8 cellular contexts compared by ENCODE assay signal in genomic region chr6:42047790-42048405, GRCh38. TPM values are rescaled to one million over a fixed set of nuclear protein-coding genes. Genes with fewer than 3 reads are reported as not detected.
DNase-seq lines count a peak whose midpoint lies in the region; ATAC-seq and TF ChIP-seq lines count a peak whose summit lies in the region.

No MANE protein-coding gene starts in this region.

- H3K9ac ChIP-seq in SK-N-SH = peak overlapping the region; percentile 74

- no peaks in the 10 kb centered on the region for H3K9me2 ChIP-seq in SK-N-SH

- TF ChIP-seq CTCF in SK-N-SH (IDR thresholded peaks at IDR 0.05) = no peak
- TF ChIP-seq CTCF in fibroblast of pulmonary artery (IDR thresholded peaks at IDR 0.05; ENCODE audit: low read length, missing control alignments) = no peak
- no peak for TF ChIP-seq CTCF in gastrocnemius medialis (IDR thresholded peaks at IDR 0.05 in 4 of 5, conservative IDR thresholded peaks at IDR 0.05 in 1 of 5)

- peak; percentile 58 for DNase-seq in H7
- peak; percentile 53 for DNase-seq in SK-N-SH
- no peak for DNase-seq in fibroblast of pulmonary artery (ENCODE audit: low read depth)
- no peak for DNase-seq in gastrocnemius medialis
- DNase-seq in T-helper 9 cell = no peak
- DNase-seq in SHP77 (lab: John Stamatoyannopoulos, UW) = no peak
- no peak for DNase-seq in COR-L47 (lab: John Stamatoyannopoulos, UW)
- no peak for DNase-seq in SKM-1 (lab: John Stamatoyannopoulos, UW; ENCODE audit: unreplicated experiment)

- CTCF ChIA-PET in SK-N-SH (lab: Yijun Ruan, JAX) = interaction anchor here (0.7 to 9.1 kb wide), 8 partner anchors 108 to 359 kb away, joined by 3 to 118 read pairs (median 4); partner anchors contain the start of genes BYSL, MED20, PRICKLE4 and TOMM6

- H3K27me3 ChIP-seq in H7 (ENCODE audit: control insufficient read depth, insufficient read depth, low read length) (peaks cover 47% of the 10 kb centered on the region), SK-N-SH (ENCODE audit: insufficient read depth) (no peaks in the 10 kb centered on the region), gastrocnemius medialis (peaks cover 0 to 19% (median 0%) of the 10 kb centered on the region in 3 donors)

- ATAC-seq in gastrocnemius medialis = no peak

- peak overlapping the region; percentile 56 for H3K4me3 ChIP-seq in H7 (ENCODE audit: insufficient read depth, low read depth, low read length)
- peak overlapping the region; percentile 73 to 82 for H3K4me3 ChIP-seq in SK-N-SH (ENCODE audit: low read depth in 2 of 2, low read length in 1 of 2)
- H3K4me3 ChIP-seq in fibroblast of pulmonary artery (replicated peaks; ENCODE audit: low read depth, low read length) = peak overlapping the region; percentile 93
- H3K4me3 ChIP-seq in gastrocnemius medialis = peak overlapping the region; percentile 62 to 78 (median 74)

- H3K27ac ChIP-seq in SK-N-SH (ENCODE audit: low read depth in 2 of 2, low read length in 1 of 2) = no peak overlapping the region
- H3K27ac ChIP-seq in gastrocnemius medialis = peak overlapping the region; percentile 72 to 94 (median 91)

- H3K36me3 ChIP-seq in H7 (replicated peaks; ENCODE audit: control insufficient read depth, insufficient read depth, low read length) (peaks cover 6% of the 10 kb centered on the region), SK-N-SH (replicated peaks in 1 of 2; ENCODE audit: control insufficient read depth in 1 of 2, insufficient read depth in 2 of 2, low read length in 1 of 2) (peaks cover 3 to 12% of the 10 kb centered on the region in 2 experiments), gastrocnemius medialis (peaks cover 0 to 5% of the 10 kb centered on the region in 2 donors)

- H3K4me2 ChIP-seq in SK-N-SH = peak overlapping the region; percentile 99

- POLR2A ChIA-PET in SK-N-SH (lab: Yijun Ruan, JAX) = interaction anchor here (1.2 to 1.4 kb wide), 3 partner anchors 108 to 268 kb away, joined by 3 to 6 read pairs (median 3); partner anchors contain the start of genes BYSL, FRS3 and MED20

- H4K20me1 ChIP-seq in SK-N-SH (ENCODE audit: insufficient read depth) = no peaks in the 10 kb centered on the region

- intact Hi-C loops in gastrocnemius medialis (cut with DNase I; ENCODE audit: low total_unique reads) = no loop called here

- no peak for TF ChIP-seq EP300 in SK-N-SH (IDR thresholded peaks at IDR 0.05; ENCODE audit: borderline replicate concordance in 1 of 2, low read depth in 1 of 2, low read length in 1 of 2)

- H3K79me2 ChIP-seq in SK-N-SH (ENCODE audit: insufficient read depth) = peaks cover 17% of the 10 kb centered on the region; the same call in 1 of the 2 replicates

- in situ Hi-C loops in gastrocnemius medialis (cut with MboI; ENCODE audit: low sequenced_read_pairs in 4 of 4) = loop anchor here in 3 of 4 donors (5.0 to 10.0 kb wide), 3 partner anchors 111 to 263 kb away; partner anchors contain the start of genes PRICKLE4 (in 1 of the 3) and TOMM6 (in 1 of the 3)

- H3K9me3 ChIP-seq in SK-N-SH (no peaks in the 10 kb centered on the region), gastrocnemius medialis (no peaks in the 10 kb centered on the region)

- peaks cover 9% of the 10 kb centered on the region for H3F3A ChIP-seq in SK-N-SH (replicated peaks; ENCODE audit: insufficient read depth)

- H3K4me1 ChIP-seq in SK-N-SH (ENCODE audit: control insufficient read depth in 1 of 2, insufficient read depth in 2 of 2, low read depth in 1 of 2, low read length in 1 of 2) (peaks cover 11 to 13% of the 10 kb centered on the region in 2 experiments; a peak in 2 of 4 replicates), gastrocnemius medialis (peaks cover 20 to 51% of the 10 kb centered on the region in 2 donors)

- 7% methylated on average over 7 of the region's 8 CpGs for WGBS in SK-N-SH (ENCODE audit: low lambda C conversion rate)

- no peak for TF ChIP-seq POLR2A in gastrocnemius medialis (IDR thresholded peaks at IDR 0.05)

- TF ChIP-seq RAD21 in SK-N-SH (IDR thresholded peaks at IDR 0.05; ENCODE audit: low read length) = no peak

- H2AFZ ChIP-seq in SK-N-SH (ENCODE audit: low read depth) = peak overlapping the region; percentile 99

TF ChIP-seq in SK-N-SH, 30 proteins besides CTCF, POLR2A, EP300 and RAD21:
- TF ChIP-seq IRF3 (IDR thresholded peaks at IDR 0.05; ENCODE audit: low read depth, low read length) = no peak
- TF ChIP-seq MAX (IDR thresholded peaks at IDR 0.05; ENCODE audit: low read depth) = no peak
- no peak for TF ChIP-seq CHD2 (IDR thresholded peaks at IDR 0.05; ENCODE audit: low read length, partially characterized antibody)
- no peak for TF ChIP-seq EZH2phosphoT487 (IDR thresholded peaks at IDR 0.05; ENCODE audit: borderline replicate concordance, low read depth)
- no peak for TF ChIP-seq RXRA (IDR thresholded peaks at IDR 0.05; ENCODE audit: borderline replicate concordance, low read depth)
- TF ChIP-seq SIN3A (IDR thresholded peaks at IDR 0.05; ENCODE audit: borderline replicate concordance, low read depth, low read length) = no peak
- no peak for TF ChIP-seq NFIC (IDR thresholded peaks at IDR 0.05; ENCODE audit: borderline replicate concordance)
- no peak for TF ChIP-seq NRF1 (IDR thresholded peaks at IDR 0.05; ENCODE audit: low read depth, low read length)
- TF ChIP-seq TAF1 (IDR thresholded peaks at IDR 0.05; ENCODE audit: borderline replicate concordance, low read depth, low read length) = no peak
- no peak for TF ChIP-seq ZBTB33 (IDR thresholded peaks at IDR 0.05; ENCODE audit: borderline replicate concordance, low read depth)
- TF ChIP-seq YY1 (IDR thresholded peaks at IDR 0.05; ENCODE audit: low read depth) = no peak
- no peak for TF ChIP-seq FOXJ3 (CRISPR knock-in tag; IDR thresholded peaks at IDR 0.05)
- TF ChIP-seq RFX5 (IDR thresholded peaks at IDR 0.05; ENCODE audit: low read length) = no peak
- TF ChIP-seq GABPA (IDR thresholded peaks at IDR 0.05; ENCODE audit: low read depth) = no peak
- no peak for TF ChIP-seq TEAD4 (IDR thresholded peaks at IDR 0.05; ENCODE audit: borderline replicate concordance, insufficient read depth)
- no peak for TF ChIP-seq FOSL2 (IDR thresholded peaks at IDR 0.05; ENCODE audit: borderline replicate concordance, low read depth)

RNA-seq across cellular contexts. Expression of gene TAF8, which starts 2.4 kb away (rescaled TPM):
- 8.7 and 13.9 TPM in 2 replicates for total RNA-seq in H7 (2014; rRNA removed; shearing (Covaris generic))
- polyA plus RNA-seq in SK-N-SH (2012; rRNA removed) = 21.7 and 27.8 TPM in 2 replicates
- polyA plus RNA-seq in SK-N-SH (2012; cell fraction: cytosol; rRNA removed) = 16.9 and 17.1 TPM in 2 replicates
- 24.3 and 33.4 TPM in 2 replicates for polyA plus RNA-seq in SK-N-SH (2012; cell fraction: nucleus; rRNA removed)
- total RNA-seq in gastrocnemius medialis = 10 to 100 TPM; 16.3 to 49.2 (median 35.6) TPM

Comparison
In these comparisons a context has a peak if more than half of its experiments do, and no peak if none do; other contexts are left out.
1. DNase-seq: peak in H7 (single experiment) and SK-N-SH (single experiment); none in fibroblast of pulmonary artery (single experiment), gastrocnemius medialis (0 of 2), T-helper 9 cell (single experiment), SHP77 (0 of 2), COR-L47 (single experiment) and SKM-1 (single experiment).
2. H3K27ac ChIP-seq: peak in gastrocnemius medialis (4 of 4); none in SK-N-SH (0 of 2).
3. Peak in every context shown above with its lines, with median percentiles within 50 percentile points of each other: H3K4me3 ChIP-seq.